ENCODE assay signal across 17 cellular contexts in genomic region chr20:58554541-58554940, GRCh38. TPM values are rescaled to one million over a fixed set of nuclear protein-coding genes. Genes with fewer than 3 reads are reported as not detected.
"Had no signal": no experiment of that assay in that cellular context is flagged by ENCODE, and none has a peak within 500 bp of the region (broad histone marks: within the 10 kb centered on the region; RNA-seq: fewer than 3 reads in every experiment).

No MANE protein-coding gene starts in this region.

- H3K4me3 ChIP-seq: adrenal gland, body of pancreas, left ventricle myocardium inferior, upper lobe of left lung had no signal

- H3K27me3 ChIP-seq: adrenal gland, body of pancreas, upper lobe of left lung had no signal

- H3K9me3 ChIP-seq: adrenal gland, body of pancreas, left ventricle myocardium inferior, upper lobe of left lung had no signal

- H3K27ac Mint-ChIP-seq: activated B cell treated with CpG ODN at 0.5 μM for 24 hours; activated CD4-positive, alpha-beta T cell treated with anti-CD3 and anti-CD28 coated beads, Interleukin-2, amount 10 ng/mL, durations not matched to agents 24 days and 14 days; activated naive CD4-positive, alpha-beta T cell treated with anti-CD3 and anti-CD28 coated beads for 36 hours; activated T-helper 17 cell treated with anti-CD3 and anti-CD28 coated beads, Interleukin-2, amount 50 U/mL, for 72 hours; dendritic cell treated with granulocyte-macrophage colony-stimulating factor and Interleukin-4, amounts not matched to agents 40 ng/mL and 50 ng/mL, for 4 days; progenitor cell of endocrine pancreas had no signal

- ATAC-seq: activated T-helper 17 cell treated with anti-CD3 and anti-CD28 coated beads, Interleukin-2, amount 50 U/mL, for 72 hours; body of pancreas had no signal

- H3K4me1 ChIP-seq: body of pancreas, left ventricle myocardium inferior had no signal

- H3K9me3 Mint-ChIP-seq: activated B cell treated with CpG ODN at 0.5 μM for 24 hours; activated CD4-positive, alpha-beta T cell treated with anti-CD3 and anti-CD28 coated beads, Interleukin-2, amount 10 ng/mL, durations not matched to agents 24 days and 14 days; activated naive CD4-positive, alpha-beta T cell treated with anti-CD3 and anti-CD28 coated beads for 36 hours; activated T-helper 17 cell treated with anti-CD3 and anti-CD28 coated beads, Interleukin-2, amount 50 U/mL, for 72 hours; dendritic cell treated with granulocyte-macrophage colony-stimulating factor and Interleukin-4, amounts not matched to agents 40 ng/mL and 50 ng/mL, for 4 days had no signal

- DNase-seq: activated B cell treated with CpG ODN at 0.5 μM for 24 hours; activated CD4-positive, alpha-beta T cell treated with anti-CD3 and anti-CD28 coated beads, Interleukin-2, amount 10 ng/mL, durations not matched to agents 24 days and 14 days; activated CD8-positive, alpha-beta memory T cell treated with anti-CD3 and anti-CD28 coated beads for 24 hours; activated naive CD4-positive, alpha-beta T cell treated with anti-CD3 and anti-CD28 coated beads for 36 hours; body of pancreas; erythroblast; kidney; left ventricle myocardium inferior; stimulated activated CD4-positive, alpha-beta T cell treated with anti-CD3 and anti-CD28 coated beads, Interleukin-2, amount 100 ng/mL, for 24 hours; stimulated activated naive CD4-positive, alpha-beta T cell treated with Interleukin-2 at 50 U/mL for 16 hours; upper lobe of left lung had no signal

- H3K4me1 Mint-ChIP-seq: activated B cell treated with CpG ODN at 0.5 μM for 24 hours; activated CD4-positive, alpha-beta T cell treated with anti-CD3 and anti-CD28 coated beads, Interleukin-2, amount 10 ng/mL, durations not matched to agents 24 days and 14 days had no signal

- H3K27ac ChIP-seq: body of pancreas, left ventricle myocardium inferior, upper lobe of left lung had no signal

- H3K36me3 ChIP-seq: adrenal gland, left ventricle myocardium inferior, upper lobe of left lung had no signal

- H3K4me3 Mint-ChIP-seq: activated B cell treated with CpG ODN at 0.5 μM for 24 hours; activated CD4-positive, alpha-beta T cell treated with anti-CD3 and anti-CD28 coated beads, Interleukin-2, amount 10 ng/mL, durations not matched to agents 24 days and 14 days; activated naive CD4-positive, alpha-beta T cell treated with anti-CD3 and anti-CD28 coated beads for 36 hours; activated T-helper 17 cell treated with anti-CD3 and anti-CD28 coated beads, Interleukin-2, amount 50 U/mL, for 72 hours; dendritic cell treated with granulocyte-macrophage colony-stimulating factor and Interleukin-4, amounts not matched to agents 40 ng/mL and 50 ng/mL, for 4 days had no signal

RNA-seq across cellular contexts. Expression of gene APCDD1L, which starts 39.3 kb away (rescaled TPM):
- total RNA-seq: activated B cell treated with CpG ODN at 0.5 μM for 24 hours; activated CD4-positive, alpha-beta T cell treated with anti-CD3 and anti-CD28 coated beads, Interleukin-2, amount 10 ng/mL, durations not matched to agents 24 days and 14 days; activated naive CD4-positive, alpha-beta T cell treated with anti-CD3 and anti-CD28 coated beads for 36 hours; activated T-helper 17 cell treated with anti-CD3 and anti-CD28 coated beads, Interleukin-2, amount 50 U/mL, for 72 hours; mesenteric fat pad; progenitor cell of endocrine pancreas; T-helper 1 cell treated with Interleukin-12 subunit alpha and Interleukin-12 subunit beta and Interleukin-4 antibody, amounts not matched to agents 30 ng/mL and 1 ng/mL, for 36 hours had no signal
